In the genomic region with DNA sequence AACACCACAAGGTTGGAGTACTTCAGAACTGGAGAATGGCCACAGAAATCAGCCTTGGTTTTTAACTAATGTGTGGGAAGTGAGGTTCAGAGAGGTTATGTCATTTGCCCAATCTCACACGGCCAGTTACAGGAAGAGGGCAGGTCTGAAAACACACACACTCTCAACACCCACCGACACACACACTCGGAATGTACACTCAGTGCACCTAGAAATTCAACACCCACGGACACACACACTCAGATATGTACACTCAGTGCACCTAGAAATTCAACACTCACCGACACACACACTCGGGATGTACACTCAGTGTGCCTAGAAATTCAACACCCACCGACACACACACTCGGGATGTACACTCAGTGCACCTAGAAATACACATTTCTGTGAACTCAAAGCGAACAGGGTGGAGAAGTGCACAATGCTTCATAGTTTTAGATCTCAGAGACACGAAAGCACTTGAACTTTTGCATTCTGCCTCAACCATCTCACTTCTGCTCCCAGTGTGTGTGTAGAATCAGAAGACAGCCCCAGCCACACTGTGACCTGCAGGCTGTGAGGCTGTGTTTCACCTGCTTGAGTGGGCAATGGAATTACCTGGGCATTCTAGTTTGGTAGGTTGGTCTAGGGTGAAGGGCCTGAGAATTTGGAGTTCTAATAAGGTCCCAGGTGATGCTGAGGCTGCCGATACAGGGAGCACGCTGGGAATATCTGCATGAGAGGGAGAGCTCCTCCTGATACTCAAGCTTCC, we compare ENCODE assay signal across 1 cellular context.
TF ChIP-seq lines count a peak whose summit lies in the region.

No MANE protein-coding gene starts in this region.

TF ChIP-seq in IMR-90, 13 proteins besides CTCF, POLR2A, EP300 and RAD21:
- TF ChIP-seq ELK1 (IDR thresholded peaks at IDR 0.05; ENCODE audit: borderline replicate concordance, low read depth, low read length) = no peak
